1 cellular context compared by ENCODE assay signal in genomic region chr1:156910309-156910782, GRCh38.
TF ChIP-seq lines count a peak whose summit lies in the region.

No MANE protein-coding gene starts in this region.

TF ChIP-seq in K562, 482 proteins besides CTCF, POLR2A, EP300 and RAD21 (continued from another document):
- peak in 1 of 3 experiments; percentile 21 for TF ChIP-seq YY1 (IDR thresholded peaks at IDR 0.05; ENCODE audit: borderline replicate concordance in 1 of 3, control insufficient read depth in 1 of 3, extremely low read depth in 1 of 3, insufficient read depth in 3 of 3, insufficient read length in 1 of 3, insufficient replicate concordance in 2 of 3, low read depth in 1 of 3, low read length in 2 of 3)
- no peak for TF ChIP-seq TCFL5 (CRISPR knock-in tag; conservative IDR thresholded peaks at IDR 0.05)
- no peak for TF ChIP-seq REST (CRISPR knock-in tag; IDR thresholded peaks at IDR 0.05; ENCODE audit: low read depth)
- peak; percentile 17; the same call in 1 of the 2 replicates for TF ChIP-seq SMC3 (conservative IDR thresholded peaks at IDR 0.05; ENCODE audit: insufficient read depth, low read depth, low read length)
- TF ChIP-seq RNF2 (IDR thresholded peaks at IDR 0.05), result no peak
- no peak for TF ChIP-seq BCL6 (CRISPR knock-in tag; IDR thresholded peaks at IDR 0.05)
- TF ChIP-seq U2AF2 (optimal IDR thresholded peaks at IDR 0.05; ENCODE audit: low read depth, low read length), result no peak
- no peak for TF ChIP-seq CGGBP1 (CRISPR knock-in tag; IDR thresholded peaks at IDR 0.05)
- TF ChIP-seq ZNF655 (CRISPR knock-in tag; IDR thresholded peaks at IDR 0.05), result no peak
- TF ChIP-seq E2F5 (CRISPR knock-in tag; IDR thresholded peaks at IDR 0.05), result no peak
- TF ChIP-seq KDM1A (IDR thresholded peaks at IDR 0.05), result peak in 1 of 2 experiments; percentile 45; a peak in 1 of 4 replicates
- TF ChIP-seq ZNF253 (CRISPR knock-in tag; conservative IDR thresholded peaks at IDR 0.05), result no peak
- TF ChIP-seq CHD2 (IDR thresholded peaks at IDR 0.05; ENCODE audit: low read depth, low read length), result peak; percentile 47; the same call in 1 of the 2 replicates
- TF ChIP-seq FOXM1 (IDR thresholded peaks at IDR 0.05; ENCODE audit: low read depth), result no peak
- peak; percentile 64; the same call in 1 of the 2 replicates for TF ChIP-seq FOXM1 (CRISPR knock-in tag; IDR thresholded peaks at IDR 0.05; ENCODE audit: low read depth)
- no peak for TF ChIP-seq TFAM (CRISPR knock-in tag; conservative IDR thresholded peaks at IDR 0.05)
- TF ChIP-seq BRF1 (IDR thresholded peaks at IDR 0.05; ENCODE audit: borderline replicate concordance, extremely low read depth, insufficient read length), result no peak
- TF ChIP-seq RBFOX2 (IDR thresholded peaks at IDR 0.05; ENCODE audit: low read depth, low read length), result 0 out of 2 replicates have a peak, but pooled peaks have one; percentile 15
- no peak for TF ChIP-seq DNMT1 (IDR thresholded peaks at IDR 0.05)
- TF ChIP-seq TFE3 (CRISPR knock-in tag; IDR thresholded peaks at IDR 0.05), result no peak
- no peak for TF ChIP-seq TOE1 (IDR thresholded peaks at IDR 0.05; ENCODE audit: borderline replicate concordance)
- TF ChIP-seq TOE1 (CRISPR knock-in tag; IDR thresholded peaks at IDR 0.05; ENCODE audit: borderline replicate concordance, low read depth), result no peak; the same call in 1 of the 2 replicates
- TF ChIP-seq NFIX (CRISPR knock-in tag; IDR thresholded peaks at IDR 0.05; ENCODE audit: low read depth), result no peak
- no peak for TF ChIP-seq SMAD2 (IDR thresholded peaks at IDR 0.05; ENCODE audit: low read depth, low read length)
- no peak for TF ChIP-seq HDAC8 (tag; IDR thresholded peaks at IDR 0.05)
- TF ChIP-seq TBP (optimal IDR thresholded peaks at IDR 0.05; ENCODE audit: low read depth, low read length), result no peak
